8 cellular contexts compared by ENCODE assay signal in genomic region chr11:17013548-17014320, GRCh38. TPM values are rescaled to one million over a fixed set of nuclear protein-coding genes. Genes with fewer than 3 reads are reported as not detected.
A peak's percentile ranks its signal among the peaks of the same experiment; 100 is the strongest.
DNase-seq lines count a peak whose midpoint lies in the region; ATAC-seq and TF ChIP-seq lines count a peak whose summit lies in the region.

No MANE protein-coding gene starts in this region.

- TF ChIP-seq CTCF in HL-60 (IDR thresholded peaks at IDR 0.05; ENCODE audit: insufficient read depth, low read length) (no peak), progenitor cell of endocrine pancreas (IDR thresholded peaks at IDR 0.05; ENCODE audit: unreplicated experiment) (no peak)

- 15% methylated on average over 41 to 45 of the region's 85 CpGs for WGBS in GM23248 (ENCODE audit: low coverage in 1 of 2, low lambda C conversion rate in 2 of 2, missing lambda C conversion rate in 2 of 2), 2 experiments

- peaks cover 0 to 27% (median 8%) of the 10 kb centered on the region in 11 experiments; a peak in 8 of 22 replicates for H4K20me1 ChIP-seq in BLaER1 treated with 17β-estradiol and CSF1 and Interleukin-3, amounts not matched to agents 10 nM and 100 nM
- H4K20me1 ChIP-seq in GM23248 (ENCODE audit: insufficient read depth) = no peaks in the 10 kb centered on the region

- no peak overlapping the region for H2AFZ ChIP-seq in GM23248

- peak overlapping the region; percentile 89 to 97 (median 95) for H3K4me2 ChIP-seq in BLaER1 treated with 17β-estradiol and CSF1 and Interleukin-3, amounts not matched to agents 10 nM and 100 nM
- no peak overlapping the region for H3K4me2 ChIP-seq in GM23248 (ENCODE audit: unreplicated experiment)

- no peak overlapping the region for H3K4me3 Mint-ChIP-seq in progenitor cell of endocrine pancreas (ENCODE audit: low read depth)

- H3K4me1 ChIP-seq in BLaER1 treated with 17β-estradiol and CSF1 and Interleukin-3, amounts not matched to agents 10 nM and 100 nM = peaks cover 0 to 13% (median 7%) of the 10 kb centered on the region in 10 experiments; a peak in 13 of 20 replicates
- no peaks in the 10 kb centered on the region for H3K4me1 ChIP-seq in GM23248 (ENCODE audit: insufficient read depth)

- DNase-seq in HL-60 (ENCODE audit: low read depth in 1 of 2, low spot score in 1 of 2) (no peak), germinal center (ENCODE audit: low spot score) (peak; percentile 49), progenitor cell of endocrine pancreas (ENCODE audit: low spot score, unreplicated experiment) (peak; percentile 49), putamen (ENCODE audit: low spot score) (no peak), GM23248 (no peak)
- peak; percentile 41 to 43 for DNase-seq in activated T-cell treated with anti-CD3 and anti-CD28 coated beads, Interleukin-2, amount 50 U/mL, for 48 hours

- ATAC-seq in GM18502 (IDR thresholded peaks at IDR 0.05; ENCODE audit: poor library complexity, unreplicated experiment) = no peak

- H3K36me3 ChIP-seq in BLaER1 treated with 17β-estradiol and CSF1 and Interleukin-3, amounts not matched to agents 10 nM and 100 nM = no peaks in the 10 kb centered on the region
- H3K36me3 ChIP-seq in GM23248 (ENCODE audit: low read depth) = no peaks in the 10 kb centered on the region

- in situ Hi-C loops in GM23248 (cut with MboI) = no loop called here

- H3K9me3 Mint-ChIP-seq in progenitor cell of endocrine pancreas (ENCODE audit: low read depth) = no peaks in the 10 kb centered on the region

- peaks cover 63 to 84% (median 72%) of the 10 kb centered on the region in 11 experiments for H3K27me3 ChIP-seq in BLaER1 treated with 17β-estradiol and CSF1 and Interleukin-3, amounts not matched to agents 10 nM and 100 nM
- H3K27me3 ChIP-seq in HL-60 (ENCODE audit: insufficient read depth, poor library complexity, severe bottlenecking) (peaks cover 54% of the 10 kb centered on the region), GM23248 (replicated peaks; ENCODE audit: insufficient read depth) (peaks cover 29% of the 10 kb centered on the region)

- no peaks in the 10 kb centered on the region for H3K9me2 ChIP-seq in GM23248 (ENCODE audit: insufficient read depth)

- H3K36me3 Mint-ChIP-seq in progenitor cell of endocrine pancreas (ENCODE audit: insufficient read depth) = peaks cover 1% of the 10 kb centered on the region

- H3K4me3 ChIP-seq in BLaER1 treated with 17β-estradiol and CSF1 and Interleukin-3, amounts not matched to agents 10 nM and 100 nM = peak overlapping the region; percentile 54 to 73 (median 62)
- H3K4me3 ChIP-seq in HL-60 (replicated peaks; ENCODE audit: insufficient read depth, low read length) (peak overlapping the region; percentile 48), GM23248 (no peak overlapping the region)

- H3K9me3 ChIP-seq in BLaER1 treated with 17β-estradiol and CSF1 and Interleukin-3, amounts not matched to agents 10 nM and 100 nM (replicated peaks in 1 of 11) = peaks cover 0 to 6% (median 0%) of the 10 kb centered on the region in 11 experiments; a peak in 1 of 22 replicates
- H3K9me3 ChIP-seq in GM23248 (ENCODE audit: low read depth) = no peaks in the 10 kb centered on the region

- no peak overlapping the region for H3K27ac ChIP-seq in BLaER1 treated with 17β-estradiol and CSF1 and Interleukin-3, amounts not matched to agents 10 nM and 100 nM
- H3K27ac ChIP-seq in HL-60 (replicated peaks) = no peak overlapping the region
- H3K27ac ChIP-seq in GM23248 = no peak overlapping the region

- no peaks in the 10 kb centered on the region for H3K27me3 Mint-ChIP-seq in progenitor cell of endocrine pancreas

- no peak overlapping the region for H3K27ac Mint-ChIP-seq in progenitor cell of endocrine pancreas

- H3K9ac ChIP-seq in BLaER1 treated with 17β-estradiol and CSF1 and Interleukin-3, amounts not matched to agents 10 nM and 100 nM = peak overlapping the region in 7 of 11 experiments; percentile 2 to 65 (median 32); a peak in 11 of 22 replicates
- H3K9ac ChIP-seq in GM23248 = no peak overlapping the region

- H3K79me2 ChIP-seq in GM23248 (ENCODE audit: insufficient read depth) = no peaks in the 10 kb centered on the region

- H3F3A ChIP-seq in GM23248 (ENCODE audit: insufficient read depth) = no peaks in the 10 kb centered on the region

- H3K4me1 Mint-ChIP-seq in progenitor cell of endocrine pancreas (ENCODE audit: low read depth) = peaks cover 11% of the 10 kb centered on the region

RNA-seq across cellular contexts. Expression of gene PLEKHA7, which starts 0.5 kb away (rescaled TPM):
- 77.1 and 78.7 TPM in 2 replicates for total RNA-seq in progenitor cell of endocrine pancreas
- total RNA-seq in GM23248 (2014; rRNA removed; shearing (Covaris generic)) = 0.43 TPM in 1 of 2 replicates, not detected in the other
- polyA plus RNA-seq in GM23248 (2016; fragmentation: Nextera tagmentation; extraction: Ambion mirVana) = 0.43 TPM in 1 of 2 replicates, not detected in the other

Comparison
In these comparisons a context has a peak if more than half of its experiments do, and no peak if none do; other contexts are left out.
1. DNase-seq: peak in activated T-cell treated with anti-CD3 and anti-CD28 coated beads, Interleukin-2, amount 50 U/mL, for 48 hours (2 of 2), germinal center (single experiment) and progenitor cell of endocrine pancreas (single experiment); none in HL-60 (0 of 2), putamen (single experiment) and GM23248 (single experiment).
2. RNA of gene PLEKHA7, which starts 0.5 kb away (total RNA-seq): 77.1 to 78.7 TPM in progenitor cell of endocrine pancreas; 0.43 TPM in GM23248; every median in the first group is over 10 times any median in the second.